ENCODE assay signal across 11 cellular contexts in genomic region chr12:51049525-51049924, GRCh38. TPM values are rescaled to one million over a fixed set of nuclear protein-coding genes. Genes with fewer than 3 reads are reported as not detected.
DNase-seq lines count a peak whose midpoint lies in the region; ATAC-seq and TF ChIP-seq lines count a peak whose summit lies in the region.
"Had no signal": no experiment of that assay in that cellular context is flagged by ENCODE, and none has a peak within 500 bp of the region (broad histone marks: within the 10 kb centered on the region; RNA-seq: fewer than 3 reads in every experiment).

No MANE protein-coding gene starts in this region.

- H3K4me3 Mint-ChIP-seq in Caco-2 (ENCODE audit: unreplicated experiment) (peak overlapping the region; percentile 99), chondrocyte (ENCODE audit: unreplicated experiment) (peak overlapping the region; percentile 12)
- peak overlapping the region; percentile 99 for H3K4me3 Mint-ChIP-seq in natural killer cell treated with Interleukin-12 subunit alpha and Interleukin-12 subunit beta and Interleukin-15 and Interleukin-18, amount 100 ng/mL, for 72 hours

- no peaks in the 10 kb centered on the region for H3K9me3 ChIP-seq in Caco-2

- no peaks in the 10 kb centered on the region for H3K27me3 ChIP-seq in Caco-2 (replicated peaks; ENCODE audit: control insufficient read depth, insufficient read depth, low read length)

- TF ChIP-seq CTCF in Caco-2 (IDR thresholded peaks at IDR 0.05; ENCODE audit: insufficient read depth in 1 of 2, low read depth in 1 of 2, low read length in 1 of 2, severe bottlenecking in 1 of 2, unreplicated experiment in 1 of 2): no peak
- no peak for TF ChIP-seq CTCF in LNCaP clone FGC (IDR thresholded peaks at IDR 0.05; ENCODE audit: control insufficient read depth, extremely low read depth, insufficient read depth)
- no peak for TF ChIP-seq CTCF in chondrocyte (IDR thresholded peaks at IDR 0.05)

- H3K4me3 ChIP-seq in Caco-2 (ENCODE audit: low read depth, low read length) (peak overlapping the region; percentile 64), LNCaP clone FGC (ENCODE audit: low read depth, low read length) (peak overlapping the region; percentile 87)

- peaks cover 23% of the 10 kb centered on the region for H3K36me3 Mint-ChIP-seq in Caco-2 (ENCODE audit: insufficient read depth, unreplicated experiment)
- H3K36me3 Mint-ChIP-seq in chondrocyte (ENCODE audit: low read depth): peaks cover 6% of the 10 kb centered on the region
- H3K36me3 Mint-ChIP-seq in natural killer cell treated with Interleukin-12 subunit alpha and Interleukin-12 subunit beta and Interleukin-15 and Interleukin-18, amount 100 ng/mL, for 72 hours: peaks cover 14% of the 10 kb centered on the region

- H3K27ac Mint-ChIP-seq in Caco-2 (ENCODE audit: unreplicated experiment): no peak overlapping the region
- no peak overlapping the region for H3K27ac Mint-ChIP-seq in chondrocyte (ENCODE audit: unreplicated experiment)
- H3K27ac Mint-ChIP-seq in natural killer cell treated with Interleukin-12 subunit alpha and Interleukin-12 subunit beta and Interleukin-15 and Interleukin-18, amount 100 ng/mL, for 72 hours: peak overlapping the region; percentile 92 to 97

- ATAC-seq in natural killer cell treated with Interleukin-12 subunit alpha and Interleukin-12 subunit beta and Interleukin-15 and Interleukin-18, amount 100 ng/mL, for 72 hours: no peak
- ATAC-seq in GM18505 (IDR thresholded peaks at IDR 0.05; ENCODE audit: unreplicated experiment): no peak
- no peak for ATAC-seq in GM21529 (IDR thresholded peaks at IDR 0.05; ENCODE audit: unreplicated experiment)
- no peak for ATAC-seq in HG02623 (IDR thresholded peaks at IDR 0.05; ENCODE audit: unreplicated experiment)

- CTCF ChIA-PET in Caco-2 (lab: Charles Lee): interaction anchor here (0.7 to 1.5 kb wide), 4 partner anchors 9 to 292 kb away, joined by 3 to 4 read pairs (median 4); partner anchors contain the start of gene CSRNP2

- POLR2A ChIA-PET in Caco-2 (lab: Charles Lee): interaction anchor here (0.7 to 1.8 kb wide), 4 partner anchors 34 to 221 kb away, joined by 3 to 16 read pairs (median 10); partner anchors contain the start of genes CSRNP2, DAZAP2, POU6F1 and SMAGP

- no peaks in the 10 kb centered on the region for H3K9me3 Mint-ChIP-seq in Caco-2 (ENCODE audit: unreplicated experiment)
- no peaks in the 10 kb centered on the region for H3K9me3 Mint-ChIP-seq in chondrocyte (ENCODE audit: low read depth)
- H3K9me3 Mint-ChIP-seq in natural killer cell treated with Interleukin-12 subunit alpha and Interleukin-12 subunit beta and Interleukin-15 and Interleukin-18, amount 100 ng/mL, for 72 hours: no peaks in the 10 kb centered on the region

- H3K4me1 Mint-ChIP-seq in Caco-2 (ENCODE audit: low read depth, unreplicated experiment) (no peaks in the 10 kb centered on the region), chondrocyte (ENCODE audit: low read depth) (peaks cover 34% of the 10 kb centered on the region)
- peaks cover 29 to 35% of the 10 kb centered on the region in 2 donors for H3K4me1 Mint-ChIP-seq in natural killer cell treated with Interleukin-12 subunit alpha and Interleukin-12 subunit beta and Interleukin-15 and Interleukin-18, amount 100 ng/mL, for 72 hours (ENCODE audit: low read depth in 2 of 2)

- H3K27me3 Mint-ChIP-seq in Caco-2 (ENCODE audit: insufficient read depth, unreplicated experiment) (no peaks in the 10 kb centered on the region), chondrocyte (ENCODE audit: low read depth) (no peaks in the 10 kb centered on the region)
- no peaks in the 10 kb centered on the region for H3K27me3 Mint-ChIP-seq in natural killer cell treated with Interleukin-12 subunit alpha and Interleukin-12 subunit beta and Interleukin-15 and Interleukin-18, amount 100 ng/mL, for 72 hours

- DNase-seq in Caco-2 (no peak), LNCaP clone FGC (ENCODE audit: low read depth) (no peak), chondrocyte (ENCODE audit: low spot score) (no peak), DMS153 treated with DMSO at 0.1 percent for 48 hours (lab: John Stamatoyannopoulos, UW; ENCODE audit: unreplicated experiment) (no peak)
- no peak for DNase-seq in natural killer cell treated with Interleukin-12 subunit alpha and Interleukin-12 subunit beta and Interleukin-15 and Interleukin-18, amount 100 ng/mL, for 72 hours (ENCODE audit: low spot score)
- DNase-seq: caudate nucleus, NCI-H1105 treated with DMSO at 0.1 percent for 48 hours, T1000 had no signal

- no peaks in the 10 kb centered on the region for H3K36me3 ChIP-seq in Caco-2 (ENCODE audit: control insufficient read depth, insufficient read depth, low read length)

- no peaks in the 10 kb centered on the region for H3K4me1 ChIP-seq in Caco-2

- BruUV-seq in Caco-2 (replicated peaks; lab: Mats Ljungman, UMichigan): no TSS peak

- intact Hi-C loops in Caco-2 (cut with micrococcal nuclease; ENCODE audit: unreplicated experiment): loop anchor here (2.0 kb wide), 2 partner anchors 169 to 189 kb away; partner anchors contain the start of genes DAZAP2 and POU6F1

- no peak for TF ChIP-seq POLR2A in GM18505 (IDR thresholded peaks at IDR 0.05; ENCODE audit: borderline replicate concordance, extremely low read depth, insufficient read depth, insufficient read length)

RNA-seq across cellular contexts. Expression of gene LETMD1, which starts 1.4 kb away (rescaled TPM):
- total RNA-seq in Caco-2 (2022) (90.6 and 95.6 TPM in 2 replicates), chondrocyte (25.3 to 30.5 TPM (median 26.2 TPM) in 3 replicates)
- 100 to 1,000 TPM in 1 of 2 donors, 10 to 100 TPM in 1; 46.5 to 106 TPM for total RNA-seq in natural killer cell treated with Interleukin-12 subunit alpha and Interleukin-12 subunit beta and Interleukin-15 and Interleukin-18, amount 100 ng/mL, for 72 hours

RNA-seq across cellular contexts. Expression of gene SLC11A2, which starts 23.3 kb away (rescaled TPM):
- total RNA-seq in Caco-2 (2022) (97.2 and 115 TPM in 2 replicates), chondrocyte (26.8 to 41.4 TPM (median 33.0 TPM) in 3 replicates)
- total RNA-seq in natural killer cell treated with Interleukin-12 subunit alpha and Interleukin-12 subunit beta and Interleukin-15 and Interleukin-18, amount 100 ng/mL, for 72 hours: 10 to 100 TPM; 76.1 to 94.3 TPM

RNA-seq across cellular contexts. Expression of gene CSRNP2, which starts 33.9 kb away (rescaled TPM):
- total RNA-seq in Caco-2 (2022) (39.7 and 44.0 TPM in 2 replicates), chondrocyte (40.5 to 49.6 TPM (median 48.3 TPM) in 3 replicates)
- total RNA-seq in natural killer cell treated with Interleukin-12 subunit alpha and Interleukin-12 subunit beta and Interleukin-15 and Interleukin-18, amount 100 ng/mL, for 72 hours: 10 to 100 TPM; 24.1 to 32.7 TPM

Comparison
In these comparisons a context has a peak if more than half of its experiments do, and no peak if none do; other contexts are left out.
1. H3K27ac Mint-ChIP-seq: peak in natural killer cell treated with Interleukin-12 subunit alpha and Interleukin-12 subunit beta and Interleukin-15 and Interleukin-18, amount 100 ng/mL, for 72 hours (2 of 2); none in Caco-2 (single experiment) and chondrocyte (single experiment).
2. H3K4me3 Mint-ChIP-seq: peak in every context shown above with its lines; median percentile 99 in Caco-2; 99 in natural killer cell treated with Interleukin-12 subunit alpha and Interleukin-12 subunit beta and Interleukin-15 and Interleukin-18, amount 100 ng/mL, for 72 hours; 12 in chondrocyte.